ENCODE assay signal across 15 cellular contexts in the genomic region with DNA sequence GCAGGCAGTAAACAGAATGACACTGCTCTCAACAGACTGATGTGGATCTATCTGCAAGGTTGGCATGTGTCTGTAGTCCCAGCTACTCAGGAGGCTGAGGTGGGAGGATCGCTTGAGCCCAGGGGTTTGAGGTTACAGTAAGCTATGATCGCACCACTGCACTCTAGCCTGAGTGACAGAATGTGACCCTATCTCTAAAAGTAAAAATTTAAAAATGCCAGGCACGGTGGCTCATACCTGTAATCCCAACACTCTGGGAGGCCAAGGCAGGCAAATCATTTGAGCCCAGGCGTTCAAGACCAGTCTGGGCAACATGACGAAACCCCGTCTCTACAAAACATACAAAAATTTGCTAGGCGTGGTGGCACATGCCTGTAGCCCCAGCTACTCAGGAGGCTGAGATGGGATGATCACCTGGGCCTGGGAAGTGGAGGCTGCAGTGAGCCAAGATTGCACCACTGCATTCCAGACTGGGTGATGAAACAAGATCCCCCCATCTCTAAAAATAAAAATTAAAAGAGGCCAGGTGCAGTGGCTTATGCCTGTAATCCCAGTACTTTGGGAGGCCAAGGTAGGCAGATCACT. TPM values are rescaled to one million over a fixed set of nuclear protein-coding genes. Genes with fewer than 3 reads are reported as not detected.
DNase-seq lines count a peak whose midpoint lies in the region; ATAC-seq, FAIRE-seq and TF ChIP-seq lines count a peak whose summit lies in the region.
"Not testable (repeated sequence)": the region's sequence is repeated elsewhere in the genome, so short reads cannot be mapped to it uniquely, and the experiment has no call there.
"Had no signal": no experiment of that assay in that cellular context is flagged by ENCODE, and none has a peak within 500 bp of the region (broad histone marks: within the 10 kb centered on the region; RNA-seq: fewer than 3 reads in every experiment).

No MANE protein-coding gene starts in this region.

- peaks cover 39% of the 10 kb centered on the region for H3K4me1 Mint-ChIP-seq in neural crest cell

- not testable (repeated sequence) for DNase-seq in IMR-90; neural crest cell (ENCODE audit: low read depth, low spot score)
- peak; percentile 61 for DNase-seq in RWPE2 (ENCODE audit: low spot score)
- DNase-seq in bronchial epithelial cell (ENCODE audit: low read depth) = peak; percentile 39
- DNase-seq in epithelial cell of esophagus (ENCODE audit: low read depth) = peak; percentile 57
- DNase-seq in mesenteric fat pad (ENCODE audit: low spot score) = peak; percentile 26
- peak; percentile 56 to 77 for DNase-seq in trophoblast cell

- not testable (repeated sequence) for BruUV-seq in IMR-90 (replicated peaks; lab: Mats Ljungman, UMichigan)

- not testable (repeated sequence) for H2BK5ac ChIP-seq in IMR-90 (ENCODE audit: low read depth, low read length, poor library complexity, severe bottlenecking); trophoblast cell (ENCODE audit: low read depth, low read length, poor library complexity)

- H4K5ac ChIP-seq in IMR-90 (ENCODE audit: low read depth, low read length) = not testable (repeated sequence)

- intact Hi-C loops in IMR-90 (cut with micrococcal nuclease) = not testable (repeated sequence)

- not testable (repeated sequence) for FAIRE-seq in bronchial epithelial cell (lab: Jason Lieb, UNC)

- H3K27ac Mint-ChIP-seq in neural crest cell (ENCODE audit: unreplicated experiment) = peak overlapping the region; percentile 43

- H2AK5ac ChIP-seq in IMR-90 (ENCODE audit: low read depth, low read length) = 0 out of 2 replicates have a peak overlapping the region, but pooled peaks have one; percentile 15
- not testable (repeated sequence) for H2AK5ac ChIP-seq in trophoblast cell (ENCODE audit: low read length)

- H3K79me2 ChIP-seq in trophoblast cell (ENCODE audit: control insufficient read depth, insufficient read depth, low read length, poor library complexity) = not testable (repeated sequence)

- H4K8ac ChIP-seq in IMR-90 (ENCODE audit: low read depth in 2 of 2, low read length in 2 of 2); trophoblast cell (ENCODE audit: low read depth, low read length): not testable (repeated sequence)

- in situ Hi-C loops in IMR-90 (cut with MboI; ENCODE audit: low sequenced_read_pairs) = not testable (repeated sequence)

- H3K4me3 Mint-ChIP-seq in neural crest cell = not testable (repeated sequence)

- not testable (repeated sequence) for H2BK12ac ChIP-seq in trophoblast cell (ENCODE audit: low read length)

- not testable (repeated sequence) for H3K9ac ChIP-seq in IMR-90 (ENCODE audit: low read depth, low read length); trophoblast cell (ENCODE audit: low read length)

- H3K9me3 ChIP-seq in IMR-90 (ENCODE audit: control insufficient read depth, insufficient read depth, low read length); RWPE2 (ENCODE audit: severe bottlenecking): not testable (repeated sequence)
- peaks cover 11% of the 10 kb centered on the region for H3K9me3 ChIP-seq in trophoblast cell (ENCODE audit: insufficient read depth, low read depth, low read length)

- H3K23ac ChIP-seq in IMR-90 (ENCODE audit: low read depth, low read length); trophoblast cell (ENCODE audit: low read length): not testable (repeated sequence)

- H3K27me3 Mint-ChIP-seq in neural crest cell (ENCODE audit: low read depth) = not testable (repeated sequence)

- H3K36me3 Mint-ChIP-seq in neural crest cell (ENCODE audit: low read depth) = not testable (repeated sequence)

- not testable (repeated sequence) for H2BK120ac ChIP-seq in IMR-90 (ENCODE audit: low read depth, low read length); trophoblast cell (ENCODE audit: insufficient read depth, low read length, poor library complexity)

- H3K9me1 ChIP-seq in IMR-90 (ENCODE audit: insufficient read depth, low read length) = peaks cover 11% of the 10 kb centered on the region

- 0 out of 2 replicates have a peak overlapping the region, but pooled peaks have one; percentile 24 for H3K4ac ChIP-seq in IMR-90 (ENCODE audit: low read depth, low read length)
- H3K4ac ChIP-seq in trophoblast cell (ENCODE audit: low read depth, low read length) = not testable (repeated sequence)

- not testable (repeated sequence) for H2BK15ac ChIP-seq in IMR-90 (ENCODE audit: low read depth, low read length)

- H3K14ac ChIP-seq in IMR-90 (replicated peaks; ENCODE audit: low read depth, low read length) = 0 out of 2 replicates have a peak overlapping the region, but pooled peaks have one; percentile 25
- not testable (repeated sequence) for H3K14ac ChIP-seq in trophoblast cell (ENCODE audit: low read length)

- H3K9me3 Mint-ChIP-seq in neural crest cell = peaks cover 17% of the 10 kb centered on the region

- H3K4me1 ChIP-seq in IMR-90 (ENCODE audit: control insufficient read depth, insufficient read depth, low read length) = peaks cover 19% of the 10 kb centered on the region
- H3K4me1 ChIP-seq in RWPE2 (ENCODE audit: insufficient read depth, poor library complexity, severe bottlenecking); trophoblast cell (ENCODE audit: control insufficient read depth in 1 of 2, insufficient read depth in 2 of 2, low read length in 2 of 2): not testable (repeated sequence)

- POLR2A ChIA-PET in IMR-90 (lab: Charles Lee; ENCODE audit: unreplicated experiment) = not testable (repeated sequence)

- H3K27me3 ChIP-seq in IMR-90 (ENCODE audit: control insufficient read depth, insufficient read depth, low read length); RWPE2 (ENCODE audit: insufficient read depth, poor library complexity, severe bottlenecking); bronchial epithelial cell (ENCODE audit: control insufficient read depth, insufficient read depth, low read length); trophoblast cell (ENCODE audit: insufficient read depth, low read length): not testable (repeated sequence)

- whole genome bisulfite sequencing in IMR-90 (ENCODE audit: extremely low coverage in 2 of 2, insufficient read length in 1 of 2), 2 experiments = 83% methylated on average over 2 of the region's 7 CpGs; no CpG with 5 or more reads in 1 of the 2 experiments
- WGBS in trophoblast cell (ENCODE audit: extremely low coverage, insufficient coverage, insufficient read length) = no CpG with 5 or more reads among the region's 7 CpGs

- H3K18ac ChIP-seq in IMR-90 (ENCODE audit: low read depth, low read length); trophoblast cell (ENCODE audit: low read length): not testable (repeated sequence)

- H2AK9ac ChIP-seq in IMR-90 (replicated peaks; ENCODE audit: low read depth, low read length, poor library complexity) = not testable (repeated sequence)

- dilution Hi-C loops in IMR-90 (cut with HindIII; ENCODE audit: low sequenced_read_pairs, unreplicated experiment) = not testable (repeated sequence)

- not testable (repeated sequence) for TF ChIP-seq RAD21 in IMR-90 (IDR thresholded peaks at IDR 0.05; ENCODE audit: low read length)

- H4K20me1 ChIP-seq in IMR-90 (ENCODE audit: insufficient read depth, low read length) = not testable (repeated sequence)

- H4K12ac ChIP-seq in trophoblast cell (ENCODE audit: low read depth, low read length) = not testable (repeated sequence)

- TF ChIP-seq POLR2A in IMR-90 (IDR thresholded peaks at IDR 0.05; ENCODE audit: low read depth, low read length) = not testable (repeated sequence)

- not testable (repeated sequence) for H3K4me3 ChIP-seq in IMR-90 (ENCODE audit: insufficient read depth, low read depth, low read length); RWPE2 (ENCODE audit: severe bottlenecking); bronchial epithelial cell (ENCODE audit: low read depth, low read length); epithelial cell of esophagus (ENCODE audit: low read length); trophoblast cell (ENCODE audit: low read depth, low read length)

- not testable (repeated sequence) for H3K36me3 ChIP-seq in IMR-90 (ENCODE audit: control insufficient read depth, insufficient read depth, low read length); RWPE2 (ENCODE audit: low read depth); bronchial epithelial cell (ENCODE audit: control insufficient read depth, insufficient read depth, low read length); trophoblast cell (ENCODE audit: control insufficient read depth in 1 of 2, insufficient read depth in 2 of 2, low read length in 2 of 2)

- H3K79me1 ChIP-seq in IMR-90 (ENCODE audit: low read depth in 1 of 2, low read length in 2 of 2); trophoblast cell (ENCODE audit: low read length): not testable (repeated sequence)

- H3K27ac ChIP-seq in IMR-90 (ENCODE audit: insufficient read depth, low read length); RWPE2 (ENCODE audit: poor library complexity, severe bottlenecking); trophoblast cell (ENCODE audit: low read depth, low read length): not testable (repeated sequence)

- H3K56ac ChIP-seq in IMR-90 (ENCODE audit: extremely low read depth, insufficient read depth, low read length) = not testable (repeated sequence)

- H4K91ac ChIP-seq in IMR-90 (ENCODE audit: insufficient read depth, low read depth, low read length); trophoblast cell (ENCODE audit: low read depth, low read length): not testable (repeated sequence)

- TF ChIP-seq CTCF in IMR-90 (conservative IDR thresholded peaks at IDR 0.05; ENCODE audit: low read depth, low read length); RWPE2 (IDR thresholded peaks at IDR 0.05; ENCODE audit: poor library complexity, severe bottlenecking); bronchial epithelial cell (IDR thresholded peaks at IDR 0.05; ENCODE audit: insufficient read depth, low read length, severe bottlenecking); epithelial cell of esophagus (IDR thresholded peaks at IDR 0.05; ENCODE audit: insufficient read depth, low read depth, low read length, missing control alignments); neural crest cell (conservative IDR thresholded peaks at IDR 0.05): not testable (repeated sequence)

- not testable (repeated sequence) for ATAC-seq in IMR-90 (ENCODE audit: low read depth); RWPE2 (ENCODE audit: low read depth)

- H2BK20ac ChIP-seq in IMR-90 (ENCODE audit: low read depth, low read length) = 0 out of 2 replicates have a peak overlapping the region, but pooled peaks have one; percentile 73

- CTCF ChIA-PET in IMR-90 (lab: Yijun Ruan, JAX) = not testable (repeated sequence)

- not testable (repeated sequence) for H3K4me2 ChIP-seq in IMR-90 (ENCODE audit: low read depth, low read length); trophoblast cell (ENCODE audit: low read length)

- H2AFZ ChIP-seq in IMR-90 (replicated peaks; ENCODE audit: low read length, poor library complexity); trophoblast cell (ENCODE audit: insufficient read depth, low read length, poor library complexity): not testable (repeated sequence)

RNA-seq across cellular contexts. Expression of gene BPI, which starts 19.8 kb away (rescaled TPM):
- total RNA-seq in IMR-90 (2012; rRNA removed) (not detected in 2 replicates), bronchial epithelial cell (not detected in 2 replicates), mesenteric fat pad (not detected), neural crest cell (not detected in 2 replicates)
- 0.05 and 0.06 TPM in 2 replicates for polyA plus RNA-seq in IMR-90 (2012; rRNA removed)
- 0.10 TPM in 1 of 2 replicates, not detected in the other for polyA plus RNA-seq in IMR-90 (2012; cell fraction: cytosol; rRNA removed)
- 0.03 and 0.09 TPM in 2 replicates for polyA plus RNA-seq in IMR-90 (2012; cell fraction: nucleus; rRNA removed; ENCODE audit: low replicate concordance)
- not detected in 2 replicates for polyA plus RNA-seq in trophoblast cell (2013)
- total RNA-seq: A673; CD4-positive, alpha-beta memory T cell; CD4-positive, CD25-positive, alpha-beta regulatory T cell; CD8-positive, alpha-beta memory T cell; Daoy; G401; GM12878 had no signal
- polyA plus RNA-seq: CD4-positive, alpha-beta memory T cell; CD4-positive, CD25-positive, alpha-beta regulatory T cell; CD8-positive, alpha-beta memory T cell; GM12878 had no signal

RNA-seq across cellular contexts. Expression of gene KIAA1755, which starts 23.6 kb away (rescaled TPM):
- 2.2 and 2.5 TPM in 2 replicates for total RNA-seq in IMR-90 (2012; rRNA removed)
- 4.7 and 5.1 TPM in 2 replicates for polyA plus RNA-seq in IMR-90 (2012; rRNA removed)
- 1.7 and 2.4 TPM in 2 replicates for polyA plus RNA-seq in IMR-90 (2012; cell fraction: cytosol; rRNA removed)
- polyA plus RNA-seq in IMR-90 (2012; cell fraction: nucleus; rRNA removed; ENCODE audit: low replicate concordance) = 18.1 and 26.1 TPM in 2 replicates
- not detected in 2 replicates for total RNA-seq in bronchial epithelial cell
- total RNA-seq in mesenteric fat pad = 5.6 TPM
- total RNA-seq in neural crest cell = 8.6 and 9.5 TPM in 2 replicates
- 0.30 and 0.32 TPM in 2 replicates for polyA plus RNA-seq in trophoblast cell (2013)
- total RNA-seq: A673; CD4-positive, alpha-beta memory T cell; CD4-positive, CD25-positive, alpha-beta regulatory T cell; CD8-positive, alpha-beta memory T cell; G401; GM12878 had no signal
- polyA plus RNA-seq: CD14-positive monocyte; CD4-positive, alpha-beta memory T cell; CD4-positive, CD25-positive, alpha-beta regulatory T cell; CD8-positive, alpha-beta memory T cell; GM12878 had no signal
